In genomic region chr6:53192590-53193232, GRCh38 we compare ENCODE assay signal across 11 cellular contexts. TPM values are rescaled to one million over a fixed set of nuclear protein-coding genes. Genes with fewer than 3 reads are reported as not detected.
DNase-seq lines count a peak whose midpoint lies in the region; ATAC-seq lines count a peak whose summit lies in the region.
"Had no signal": no experiment of that assay in that cellular context is flagged by ENCODE, and none has a peak within 500 bp of the region (broad histone marks: within the 10 kb centered on the region; RNA-seq: fewer than 3 reads in every experiment).

No MANE protein-coding gene starts in this region.

- intact Hi-C loops in dendritic cell treated with granulocyte-macrophage colony-stimulating factor and Interleukin-4, amounts not matched to agents 40 ng/mL and 50 ng/mL, for 4 days (cut with micrococcal nuclease), result no loop called here

- H3K27ac Mint-ChIP-seq in dendritic cell treated with granulocyte-macrophage colony-stimulating factor and Interleukin-4, amounts not matched to agents 40 ng/mL and 50 ng/mL, for 4 days, result peak overlapping the region; percentile 62
- H3K27ac Mint-ChIP-seq in naive B cell, result peak overlapping the region in 5 of 6 donors; percentile 65 to 99 (median 86)

- H3K9me3 Mint-ChIP-seq in dendritic cell treated with granulocyte-macrophage colony-stimulating factor and Interleukin-4, amounts not matched to agents 40 ng/mL and 50 ng/mL, for 4 days, result no peaks in the 10 kb centered on the region
- peaks cover 0 to 4% (median 0%) of the 10 kb centered on the region in 7 donors for H3K9me3 Mint-ChIP-seq in naive B cell
- H3K9me3 Mint-ChIP-seq: activated naive CD4-positive, alpha-beta T cell treated with anti-CD3 and anti-CD28 coated beads, Interleukin-2, amount 50 U/mL, for 24 hours had no signal

- no peak overlapping the region for H3K4me3 Mint-ChIP-seq in dendritic cell treated with granulocyte-macrophage colony-stimulating factor and Interleukin-4, amounts not matched to agents 40 ng/mL and 50 ng/mL, for 4 days
- peak overlapping the region in 6 of 8 donors; percentile 14 to 74 (median 58) for H3K4me3 Mint-ChIP-seq in naive B cell

- H3K36me3 Mint-ChIP-seq in dendritic cell treated with granulocyte-macrophage colony-stimulating factor and Interleukin-4, amounts not matched to agents 40 ng/mL and 50 ng/mL, for 4 days (ENCODE audit: low read depth), result no peaks in the 10 kb centered on the region
- H3K36me3 Mint-ChIP-seq in naive B cell, result no peaks in the 10 kb centered on the region
- H3K36me3 Mint-ChIP-seq: activated naive CD4-positive, alpha-beta T cell treated with anti-CD3 and anti-CD28 coated beads, Interleukin-2, amount 50 U/mL, for 24 hours had no signal

- peaks cover 29% of the 10 kb centered on the region for H3K4me1 Mint-ChIP-seq in dendritic cell treated with granulocyte-macrophage colony-stimulating factor and Interleukin-4, amounts not matched to agents 40 ng/mL and 50 ng/mL, for 4 days (ENCODE audit: low read depth)
- H3K4me1 Mint-ChIP-seq in naive B cell, result peaks cover 51 to 70% (median 59%) of the 10 kb centered on the region in 3 donors

- no peaks in the 10 kb centered on the region for H3K27me3 Mint-ChIP-seq in dendritic cell treated with granulocyte-macrophage colony-stimulating factor and Interleukin-4, amounts not matched to agents 40 ng/mL and 50 ng/mL, for 4 days
- H3K27me3 Mint-ChIP-seq in naive B cell, result no peaks in the 10 kb centered on the region
- H3K27me3 Mint-ChIP-seq: activated naive CD4-positive, alpha-beta T cell treated with anti-CD3 and anti-CD28 coated beads, Interleukin-2, amount 50 U/mL, for 24 hours had no signal

- ATAC-seq in naive B cell (ENCODE audit: low read depth in 2 of 2), result no peak
- no peak for ATAC-seq in GM18909 (IDR thresholded peaks at IDR 0.05; ENCODE audit: poor library complexity, unreplicated experiment)

- DNase-seq in DMS53 (lab: John Stamatoyannopoulos, UW) (peak; percentile 50), NCI-H345 (lab: John Stamatoyannopoulos, UW) (peak; percentile 81), naive B cell (no peak), mesenteric fat pad (ENCODE audit: low spot score) (no peak), cortex of kidney (lab: John Stamatoyannopoulos, UW) (no peak), ecto neural progenitor cell (ENCODE audit: low spot score) (no peak)
- DNase-seq: esophagus squamous epithelium had no signal

RNA-seq across cellular contexts. Expression of gene GCM1, which starts 44.1 kb away (rescaled TPM):
- polyA plus RNA-seq in naive B cell (ENCODE audit: low read depth in 6 of 6), result under 1 TPM in 5 of 6 donors, not detected in 1; 0.09 to 0.54 (median 0.31) TPM
- 0.35 TPM for total RNA-seq in mesenteric fat pad
- total RNA-seq: myocyte had no signal

Comparison
In these comparisons a context has a peak if more than half of its experiments do, and no peak if none do; other contexts are left out.
1. DNase-seq: peak in DMS53 (single experiment) and NCI-H345 (single experiment); none in naive B cell (single experiment), mesenteric fat pad (single experiment), cortex of kidney (single experiment) and ecto neural progenitor cell (single experiment).